12 cellular contexts compared by ENCODE assay signal in the genomic region with DNA sequence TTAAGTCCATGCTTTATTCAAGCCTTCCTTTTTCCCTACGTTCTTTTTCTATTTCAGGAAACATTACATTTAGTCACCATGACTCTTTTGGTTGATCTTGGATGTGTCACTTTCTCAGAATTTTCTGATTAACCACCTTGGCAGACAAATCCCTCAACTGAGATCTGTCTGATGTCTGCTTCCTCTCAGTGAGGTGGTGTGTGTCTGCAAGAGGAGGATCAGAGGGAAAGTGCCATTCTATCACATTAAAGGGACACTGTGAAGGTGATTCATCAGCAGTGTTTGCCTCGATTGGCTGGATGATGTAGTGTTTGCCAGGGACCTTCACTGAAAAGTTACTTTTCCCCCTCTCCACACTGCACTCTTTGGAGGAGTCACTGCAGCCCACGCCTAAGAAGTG. TPM values are rescaled to one million over a fixed set of nuclear protein-coding genes. Genes with fewer than 3 reads are reported as not detected.
DNase-seq lines count a peak whose midpoint lies in the region; ATAC-seq lines count a peak whose summit lies in the region.
"Had no signal": no experiment of that assay in that cellular context is flagged by ENCODE, and none has a peak within 500 bp of the region (broad histone marks: within the 10 kb centered on the region; RNA-seq: fewer than 3 reads in every experiment).

No MANE protein-coding gene starts in this region.

- no peak overlapping the region for H2BK120ac ChIP-seq in mesendoderm (ENCODE audit: low read depth, low read length)

- peaks cover 41% of the 10 kb centered on the region for H4K20me1 ChIP-seq in BLaER1

- H3K4me3 Mint-ChIP-seq in activated T-cell treated with anti-CD3 and anti-CD28 coated beads, Interleukin-2, amount 50 U/mL, for 72 hours = no peak overlapping the region
- H3K4me3 Mint-ChIP-seq: type B pancreatic cell had no signal

- H3K9me3 Mint-ChIP-seq in activated T-cell treated with anti-CD3 and anti-CD28 coated beads, Interleukin-2, amount 50 U/mL, for 72 hours = no peaks in the 10 kb centered on the region
- H3K9me3 Mint-ChIP-seq: type B pancreatic cell had no signal

- no peaks in the 10 kb centered on the region for H3K79me2 ChIP-seq in mesendoderm (ENCODE audit: control insufficient read depth, insufficient read depth, low read length)

- no peaks in the 10 kb centered on the region for H3K9me3 ChIP-seq in BLaER1

- no peak overlapping the region for H2AK5ac ChIP-seq in mesendoderm (ENCODE audit: low read length)

- DNase-seq in GM04503 (ENCODE audit: low read depth) (peak; percentile 16), mesendoderm (peak; percentile 33), GDM1 (lab: John Stamatoyannopoulos, UW) (no peak), NCI-H2107 (lab: John Stamatoyannopoulos, UW) (no peak)
- DNase-seq in activated T-cell treated with anti-CD3 and anti-CD28 coated beads, Interleukin-2, amount 50 U/mL, for 72 hours = no peak
- DNase-seq: left ventricle myocardium superior had no signal

- peak; percentile 75 to 82 for ATAC-seq in activated T-cell treated with anti-CD3 and anti-CD28 coated beads, Interleukin-2, amount 50 U/mL, for 72 hours (replicated peaks in 1 of 2)
- no peak for ATAC-seq in HG03280 (IDR thresholded peaks at IDR 0.05; ENCODE audit: unreplicated experiment)
- ATAC-seq: left ventricle myocardium superior had no signal

- H3K18ac ChIP-seq in mesendoderm (ENCODE audit: low read length) = no peak overlapping the region

- no CpG with 5 or more reads among the region's 3 CpGs for WGBS in mesendoderm (ENCODE audit: extremely low coverage, insufficient coverage, low lambda C conversion rate)

- H2BK5ac ChIP-seq in mesendoderm (ENCODE audit: low read length) = no peak overlapping the region

- H4K8ac ChIP-seq in mesendoderm (ENCODE audit: low read depth, low read length) = no peak overlapping the region

- no peak overlapping the region for H3K4me3 ChIP-seq in BLaER1
- H3K4me3 ChIP-seq in mesendoderm (ENCODE audit: low read length) = no peak overlapping the region

- no peak overlapping the region for H4K5ac ChIP-seq in mesendoderm (ENCODE audit: low read length)

- no peak overlapping the region for H3K9ac ChIP-seq in BLaER1
- no peak overlapping the region for H3K9ac ChIP-seq in mesendoderm (ENCODE audit: low read length)

- H3K79me1 ChIP-seq in mesendoderm (ENCODE audit: low read length) = no peaks in the 10 kb centered on the region

- H3K4me1 ChIP-seq in BLaER1 = peaks cover 51% of the 10 kb centered on the region
- peaks cover 12% of the 10 kb centered on the region for H3K4me1 ChIP-seq in mesendoderm (ENCODE audit: control insufficient read depth, low read depth, low read length)

- peaks cover 38% of the 10 kb centered on the region for H3K27me3 ChIP-seq in BLaER1
- peaks cover 3% of the 10 kb centered on the region for H3K27me3 ChIP-seq in mesendoderm (ENCODE audit: insufficient read depth, low read length, poor library complexity)

- H3K4me1 Mint-ChIP-seq in activated T-cell treated with anti-CD3 and anti-CD28 coated beads, Interleukin-2, amount 50 U/mL, for 72 hours (ENCODE audit: low read depth) = peaks cover 42% of the 10 kb centered on the region

- H3K36me3 ChIP-seq in BLaER1 = peaks cover 23% of the 10 kb centered on the region
- no peaks in the 10 kb centered on the region for H3K36me3 ChIP-seq in mesendoderm (ENCODE audit: control insufficient read depth, insufficient read depth, low read length)

- no peak overlapping the region for H3K23ac ChIP-seq in mesendoderm (ENCODE audit: low read length)

- no peak overlapping the region for H3K4ac ChIP-seq in mesendoderm (ENCODE audit: low read depth, low read length)

- no peak overlapping the region for H2BK15ac ChIP-seq in mesendoderm (replicated peaks; ENCODE audit: low read depth)

- peaks cover 40% of the 10 kb centered on the region for H3K27me3 Mint-ChIP-seq in activated T-cell treated with anti-CD3 and anti-CD28 coated beads, Interleukin-2, amount 50 U/mL, for 72 hours (ENCODE audit: low read depth)

- no peak overlapping the region for H3K27ac ChIP-seq in BLaER1
- no peak overlapping the region for H3K27ac ChIP-seq in mesendoderm (ENCODE audit: low read depth, low read length)

- peak overlapping the region; percentile 57 for H3K4me2 ChIP-seq in BLaER1
- H3K4me2 ChIP-seq in mesendoderm (ENCODE audit: low read length) = no peak overlapping the region

- no peaks in the 10 kb centered on the region for H3K36me3 Mint-ChIP-seq in activated T-cell treated with anti-CD3 and anti-CD28 coated beads, Interleukin-2, amount 50 U/mL, for 72 hours (ENCODE audit: insufficient read depth in 2 of 2)

- H3K27ac Mint-ChIP-seq in activated T-cell treated with anti-CD3 and anti-CD28 coated beads, Interleukin-2, amount 50 U/mL, for 72 hours = no peak overlapping the region
- H3K27ac Mint-ChIP-seq: type B pancreatic cell had no signal

- no peak overlapping the region for H3K56ac ChIP-seq in mesendoderm (ENCODE audit: low read length)

RNA-seq across cellular contexts. Expression of a gene that starts 3.0 kb away (rescaled TPM):
- 1 to 10 TPM in 1 of 2 donors, under 1 TPM in 1; 0.81 to 1.2 TPM for total RNA-seq in activated T-cell treated with anti-CD3 and anti-CD28 coated beads, Interleukin-2, amount 50 U/mL, for 72 hours
- polyA plus RNA-seq in mesendoderm (2013, experiment 1 of 2) = 0.28 TPM
- polyA plus RNA-seq in mesendoderm (2013, experiment 2 of 2) = 0.15 TPM
- total RNA-seq: dermis microvascular lymphatic vessel endothelial cell, glomerular endothelial cell, left ventricle myocardium superior had no signal

RNA-seq across cellular contexts. Expression of a gene that starts 11.3 kb away (rescaled TPM):
- total RNA-seq in activated T-cell treated with anti-CD3 and anti-CD28 coated beads, Interleukin-2, amount 50 U/mL, for 72 hours = not detected
- not detected for polyA plus RNA-seq in mesendoderm (2013, experiment 1 of 2)
- not detected for polyA plus RNA-seq in mesendoderm (2013, experiment 2 of 2)
- total RNA-seq: dermis microvascular lymphatic vessel endothelial cell, glomerular endothelial cell, left ventricle myocardium superior, osteocyte had no signal

RNA-seq across cellular contexts. Expression of a gene that starts 38.3 kb away (rescaled TPM):
- total RNA-seq in activated T-cell treated with anti-CD3 and anti-CD28 coated beads, Interleukin-2, amount 50 U/mL, for 72 hours = 10 to 100 TPM; 12.7 to 22.0 TPM
- polyA plus RNA-seq in mesendoderm (2013, experiment 1 of 2) = 5.2 TPM
- 5.7 TPM for polyA plus RNA-seq in mesendoderm (2013, experiment 2 of 2)

RNA-seq across cellular contexts. Expression of a gene that starts 55.7 kb away (rescaled TPM):
- total RNA-seq in activated T-cell treated with anti-CD3 and anti-CD28 coated beads, Interleukin-2, amount 50 U/mL, for 72 hours = 100 to 1,000 TPM; 190 to 197 TPM
- polyA plus RNA-seq in mesendoderm (2013, experiment 1 of 2) = 97.3 TPM
- polyA plus RNA-seq in mesendoderm (2013, experiment 2 of 2) = 103 TPM

Comparison
In these comparisons a context has a peak if more than half of its experiments do, and no peak if none do; other contexts are left out.
1. DNase-seq: peak in GM04503 (single experiment) and mesendoderm (single experiment); none in activated T-cell treated with anti-CD3 and anti-CD28 coated beads, Interleukin-2, amount 50 U/mL, for 72 hours (0 of 2), GDM1 (single experiment) and NCI-H2107 (single experiment).